In genomic region chr15:98779463-98780071, GRCh38 we compare ENCODE assay signal across 8 cellular contexts.
DNase-seq lines count a peak whose midpoint lies in the region; ATAC-seq, FAIRE-seq and TF ChIP-seq lines count a peak whose summit lies in the region.

No MANE protein-coding gene starts in this region.

- FAIRE-seq in HTR-8/SVneo (lab: Jason Lieb, UNC): peak; percentile 83

- peak overlapping the region in 1 of 2 donors; percentile 77 for H3K27ac ChIP-seq in testis

- no peaks in the 10 kb centered on the region for H3K9me3 ChIP-seq in testis

- H3K36me3 ChIP-seq in testis (ENCODE audit: low read depth, missing control alignments): no peaks in the 10 kb centered on the region

- H3K4me1 ChIP-seq in testis: peaks cover 40% of the 10 kb centered on the region

- H3K27me3 ChIP-seq in testis: no peaks in the 10 kb centered on the region

- no peak for TF ChIP-seq POLR2A in testis (IDR thresholded peaks at IDR 0.05)

- ATAC-seq in GM21423 (IDR thresholded peaks at IDR 0.05; ENCODE audit: unreplicated experiment): peak; percentile 75

- TF ChIP-seq CTCF in testis (IDR thresholded peaks at IDR 0.05): peak; percentile 64 to 70 (median 69)

- 37 to 46% methylated on average over 16 of the region's 16 CpGs for WGBS in testis, 2 donors

- intact Hi-C loops in testis (cut with DNase I; ENCODE audit: low total_unique reads): loop anchor here (5.0 kb wide), 1 partner anchor 68 kb away; no protein-coding TSS in a partner anchor

- DNase-seq in DMS53 (lab: John Stamatoyannopoulos, UW): peak; percentile 79
- peak; percentile 85 for DNase-seq in HTR-8/SVneo (ENCODE audit: insufficient read length, low spot score)
- DNase-seq in RPMI7951 (ENCODE audit: low read depth): peak; percentile 84
- DNase-seq in activated T-helper 1 cell treated with anti-CD3 and anti-CD28 coated beads, Interleukin-2, amount 50 U/mL, for 16 hours (ENCODE audit: low read depth in 1 of 2, low spot score in 1 of 2): peak; percentile 55 to 58
- DNase-seq in fibroblast of the conjunctiva (ENCODE audit: low read depth): peak; percentile 55
- DNase-seq in occipital lobe (lab: John Stamatoyannopoulos, UW): peak; percentile 60
- peak; percentile 84 for DNase-seq in testis

- no peak overlapping the region for H3K4me3 ChIP-seq in testis
